In genomic region chr11:77508031-77508430, GRCh38 we compare ENCODE assay signal across 9 cellular contexts.
"Had no signal": no experiment of that assay in that cellular context is flagged by ENCODE, and none has a peak within 500 bp of the region (broad histone marks: within the 10 kb centered on the region; RNA-seq: fewer than 3 reads in every experiment).

No MANE protein-coding gene starts in this region.

- H3K4me1 ChIP-seq: ascending aorta, right atrium auricular region, uterus had no signal

- H3K27ac ChIP-seq: ascending aorta, lower lobe of right lung, right atrium auricular region, uterus had no signal

- H3K9me3 ChIP-seq: ascending aorta, lower lobe of right lung, right atrium auricular region, uterus had no signal

- H3K36me3 ChIP-seq: ascending aorta, lower lobe of right lung, right atrium auricular region, uterus had no signal

- ATAC-seq: activated naive CD8-positive, alpha-beta T cell treated with anti-CD3 and anti-CD28 coated beads, Interleukin-2, amount 50 U/mL, for 24 hours; lower lobe of right lung had no signal

- DNase-seq: activated B cell treated with CpG ODN at 0.5 μM for 24 hours; activated CD4-positive, alpha-beta T cell treated with anti-CD3 and anti-CD28 coated beads, Interleukin-2, amount 10 ng/mL, durations not matched to agents 24 days and 14 days; activated naive CD4-positive, alpha-beta T cell treated with Interleukin-2 at 50 U/mL for 16 hours; activated naive CD8-positive, alpha-beta T cell treated with anti-CD3 and anti-CD28 coated beads, Interleukin-2, amount 50 U/mL, for 24 hours; lower lobe of right lung; uterus had no signal

- H3K4me2 ChIP-seq: smooth muscle cell had no signal

- H3K27me3 ChIP-seq: ascending aorta, right atrium auricular region, uterus had no signal

- H3K4me3 ChIP-seq: ascending aorta, lower lobe of right lung, right atrium auricular region, smooth muscle cell, uterus had no signal
